Comparison of ENCODE assay signal across 1 cellular context in genomic region chr2:163774862-163775261, GRCh38.
TF ChIP-seq lines count a peak whose summit lies in the region.

No MANE protein-coding gene starts in this region.

TF ChIP-seq in A549, 52 proteins besides CTCF, POLR2A, EP300 and RAD21 (continued from another document):
- TF ChIP-seq REST (IDR thresholded peaks at IDR 0.05) (no peak), GATA3 (IDR thresholded peaks at IDR 0.05; ENCODE audit: borderline replicate concordance) (peak; percentile 22; the same call in 1 of the 2 replicates), NPAS2 (CRISPR knock-in tag; IDR thresholded peaks at IDR 0.05; ENCODE audit: borderline replicate concordance) (no peak), PBX3 (IDR thresholded peaks at IDR 0.05) (no peak), JUNB (IDR thresholded peaks at IDR 0.05) (peak; percentile 39; the same call in 1 of the 2 replicates), RCOR1 (IDR thresholded peaks at IDR 0.05; ENCODE audit: low read depth, low read length) (no peak), FOSB (CRISPR knock-in tag; IDR thresholded peaks at IDR 0.05) (no peak), PHF8 (IDR thresholded peaks at IDR 0.05; ENCODE audit: borderline replicate concordance, low read depth) (no peak), RARB (CRISPR knock-in tag; IDR thresholded peaks at IDR 0.05) (no peak)
- TF ChIP-seq, protein P1, sequence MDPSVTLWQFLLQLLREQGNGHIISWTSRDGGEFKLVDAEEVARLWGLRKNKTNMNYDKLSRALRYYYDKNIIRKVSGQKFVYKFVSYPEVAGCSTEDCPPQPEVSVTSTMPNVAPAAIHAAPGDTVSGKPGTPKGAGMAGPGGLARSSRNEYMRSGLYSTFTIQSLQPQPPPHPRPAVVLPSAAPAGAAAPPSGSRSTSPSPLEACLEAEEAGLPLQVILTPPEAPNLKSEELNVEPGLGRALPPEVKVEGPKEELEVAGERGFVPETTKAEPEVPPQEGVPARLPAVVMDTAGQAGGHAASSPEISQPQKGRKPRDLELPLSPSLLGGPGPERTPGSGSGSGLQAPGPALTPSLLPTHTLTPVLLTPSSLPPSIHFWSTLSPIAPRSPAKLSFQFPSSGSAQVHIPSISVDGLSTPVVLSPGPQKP (IDR thresholded peaks at IDR 0.05; ENCODE audit: low read depth, low read length), result no peak
